Comparison of ENCODE assay signal across 25 cellular contexts in the genomic region with DNA sequence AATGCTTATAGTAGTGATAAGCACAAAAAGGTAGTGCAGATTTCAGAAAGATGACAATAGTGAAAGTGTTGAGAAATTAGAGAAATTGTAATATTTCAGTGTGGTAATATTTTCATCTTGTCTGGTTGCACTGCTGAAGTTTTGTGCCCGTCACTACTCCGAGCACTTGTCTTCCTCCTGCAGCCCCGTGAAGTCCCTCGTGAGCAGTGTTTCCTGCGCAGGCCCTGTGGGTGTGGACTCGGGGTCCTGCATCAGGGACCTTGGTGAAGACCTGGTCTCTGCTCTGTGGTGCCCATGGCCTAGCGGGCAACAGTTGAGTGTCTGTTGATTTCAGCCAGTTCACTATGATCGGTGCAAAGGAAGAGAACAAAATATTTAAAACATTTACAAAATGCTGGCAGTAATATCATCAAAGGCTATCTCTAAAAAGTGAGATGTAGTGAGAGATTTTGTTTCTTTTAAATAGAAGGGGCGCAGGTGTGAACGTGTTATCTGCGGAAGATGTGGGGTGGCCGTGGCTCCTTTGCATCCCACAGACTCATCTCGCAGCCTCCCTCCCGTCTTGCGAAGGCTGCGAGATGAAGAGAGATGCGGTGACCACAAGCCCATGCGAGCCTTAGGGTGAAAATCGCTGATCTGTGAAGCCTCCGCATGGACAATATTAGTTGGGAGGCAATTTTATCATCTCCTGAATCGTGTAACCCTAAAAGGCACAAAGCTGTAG. TPM values are rescaled to one million over a fixed set of nuclear protein-coding genes. Genes with fewer than 3 reads are reported as not detected.
A peak's percentile ranks its signal among the peaks of the same experiment; 100 is the strongest.
DNase-seq lines count a peak whose midpoint lies in the region; ATAC-seq and TF ChIP-seq lines count a peak whose summit lies in the region.
"Had no signal": no experiment of that assay in that cellular context is flagged by ENCODE, and none has a peak within 500 bp of the region (broad histone marks: within the 10 kb centered on the region; RNA-seq: fewer than 3 reads in every experiment).

No MANE protein-coding gene starts in this region.

- TF ChIP-seq CTCF in activated CD8-positive, alpha-beta T cell treated with anti-CD3 and anti-CD28 coated beads for 36 hours (IDR thresholded peaks at IDR 0.05) = no peak
- TF ChIP-seq CTCF in WTC11 (IDR thresholded peaks at IDR 0.05) (no peak), upper lobe of right lung (IDR thresholded peaks at IDR 0.05) (no peak)

- no peak overlapping the region for H3K27ac ChIP-seq in upper lobe of right lung
- H3K27ac ChIP-seq: 22Rv1, GM23248, HL-60 had no signal

- H3K27ac Mint-ChIP-seq in activated CD8-positive, alpha-beta T cell treated with anti-CD3 and anti-CD28 coated beads for 36 hours = no peak overlapping the region
- H3K27ac Mint-ChIP-seq in activated CD8-positive, alpha-beta T cell treated with anti-CD3 and anti-CD28 coated beads, Interleukin-2, amount 10 ng/mL, durations not matched to agents 7 days and 5 days = no peak overlapping the region
- H3K27ac Mint-ChIP-seq in WTC11 = peak overlapping the region; percentile 92
- H3K27ac Mint-ChIP-seq in naive thymus-derived CD8-positive, alpha-beta T cell = peak overlapping the region in 8 of 10 donors; percentile 3 to 84 (median 71)

- CTCF ChIA-PET in activated CD8-positive, alpha-beta T cell treated with anti-CD3 and anti-CD28 coated beads for 36 hours (lab: Charles Lee) = no interaction called here
- CTCF ChIA-PET in activated CD8-positive, alpha-beta T cell treated with anti-CD3 and anti-CD28 coated beads, Interleukin-2, amount 10 ng/mL, durations not matched to agents 7 days and 5 days (lab: Charles Lee) = no interaction called here
- CTCF ChIA-PET in WTC11 (lab: Charles Lee) = interaction anchor here (1.0 kb wide), 2 partner anchors 29 to 44 kb away, joined by 3 to 5 read pairs; no protein-coding TSS in a partner anchor

- DNase-seq in activated CD8-positive, alpha-beta T cell treated with anti-CD3 and anti-CD28 coated beads for 36 hours = peak; percentile 13
- no peak for DNase-seq in activated CD8-positive, alpha-beta T cell treated with anti-CD3 and anti-CD28 coated beads, Interleukin-2, amount 10 ng/mL, durations not matched to agents 7 days and 5 days
- DNase-seq in WTC11 (ENCODE audit: low spot score) (no peak), upper lobe of right lung (no peak), MV-4-11 (lab: John Stamatoyannopoulos, UW) (no peak), NCI-H2029 (lab: John Stamatoyannopoulos, UW) (no peak)
- DNase-seq in naive thymus-derived CD8-positive, alpha-beta T cell = no peak
- DNase-seq: AML-193; CD4-positive, CD25-positive, alpha-beta regulatory T cell; DMS153; GDM1; GM23248; HCEC 1CT; Kasumi-1; NCI-H1105; NCI-H1694; NCI-H2227 treated with DMSO at 0.1 percent for 48 hours; NCI-H510A treated with DMSO at 0.1 percent for 48 hours; NCI-H774; RPMI8226; SIG-M5 had no signal

- peaks cover 38% of the 10 kb centered on the region for H3K36me3 ChIP-seq in upper lobe of right lung

- no peaks in the 10 kb centered on the region for H3K9me3 ChIP-seq in upper lobe of right lung

- intact Hi-C loops in activated CD8-positive, alpha-beta T cell treated with anti-CD3 and anti-CD28 coated beads for 36 hours (cut with micrococcal nuclease) = no loop called here
- intact Hi-C loops in upper lobe of right lung (cut with DNase I) = no loop called here

- POLR2A ChIA-PET in activated CD8-positive, alpha-beta T cell treated with anti-CD3 and anti-CD28 coated beads for 36 hours (lab: Charles Lee) = no interaction called here
- POLR2A ChIA-PET in activated CD8-positive, alpha-beta T cell treated with anti-CD3 and anti-CD28 coated beads, Interleukin-2, amount 10 ng/mL, durations not matched to agents 7 days and 5 days (lab: Charles Lee) = no interaction called here
- POLR2A ChIA-PET in WTC11 (lab: Charles Lee) = no interaction called here
- POLR2A ChIA-PET in naive thymus-derived CD8-positive, alpha-beta T cell (lab: Charles Lee) = no interaction called here

- H3K4me3 ChIP-seq in upper lobe of right lung = no peak overlapping the region
- H3K4me3 ChIP-seq: GM23248 had no signal

- H3K27me3 ChIP-seq in upper lobe of right lung = no peaks in the 10 kb centered on the region

- no peaks in the 10 kb centered on the region for H3K4me1 ChIP-seq in upper lobe of right lung

- no peaks in the 10 kb centered on the region for H3K27me3 Mint-ChIP-seq in activated CD8-positive, alpha-beta T cell treated with anti-CD3 and anti-CD28 coated beads for 36 hours
- H3K27me3 Mint-ChIP-seq in activated CD8-positive, alpha-beta T cell treated with anti-CD3 and anti-CD28 coated beads, Interleukin-2, amount 10 ng/mL, durations not matched to agents 7 days and 5 days (ENCODE audit: low read depth) = no peaks in the 10 kb centered on the region
- H3K27me3 Mint-ChIP-seq in WTC11 (ENCODE audit: low read depth) = no peaks in the 10 kb centered on the region
- no peaks in the 10 kb centered on the region for H3K27me3 Mint-ChIP-seq in naive thymus-derived CD8-positive, alpha-beta T cell
- H3K27me3 Mint-ChIP-seq: CD4-positive, CD25-positive, alpha-beta regulatory T cell; IgD-negative memory B cell had no signal

- peak; percentile 73 for ATAC-seq in activated CD8-positive, alpha-beta T cell treated with anti-CD3 and anti-CD28 coated beads for 36 hours
- no peak for ATAC-seq in activated CD8-positive, alpha-beta T cell treated with anti-CD3 and anti-CD28 coated beads, Interleukin-2, amount 10 ng/mL, durations not matched to agents 7 days and 5 days
- no peak for ATAC-seq in WTC11
- peak; percentile 59 to 79 for ATAC-seq in naive thymus-derived CD8-positive, alpha-beta T cell
- peak; percentile 21 for ATAC-seq in upper lobe of right lung
- no peak for ATAC-seq in HG02981 (IDR thresholded peaks at IDR 0.05; ENCODE audit: unreplicated experiment)

- no peaks in the 10 kb centered on the region for H3K9me3 Mint-ChIP-seq in activated CD8-positive, alpha-beta T cell treated with anti-CD3 and anti-CD28 coated beads for 36 hours
- H3K9me3 Mint-ChIP-seq in activated CD8-positive, alpha-beta T cell treated with anti-CD3 and anti-CD28 coated beads, Interleukin-2, amount 10 ng/mL, durations not matched to agents 7 days and 5 days (ENCODE audit: insufficient read depth) = no peaks in the 10 kb centered on the region
- H3K9me3 Mint-ChIP-seq in WTC11 = no peaks in the 10 kb centered on the region
- H3K9me3 Mint-ChIP-seq in naive thymus-derived CD8-positive, alpha-beta T cell = no peaks in the 10 kb centered on the region
- H3K9me3 Mint-ChIP-seq: CD4-positive, CD25-positive, alpha-beta regulatory T cell; IgD-negative memory B cell had no signal

- peaks cover 11% of the 10 kb centered on the region for H3K36me3 Mint-ChIP-seq in activated CD8-positive, alpha-beta T cell treated with anti-CD3 and anti-CD28 coated beads for 36 hours (ENCODE audit: low read depth)
- peaks cover 15% of the 10 kb centered on the region for H3K36me3 Mint-ChIP-seq in activated CD8-positive, alpha-beta T cell treated with anti-CD3 and anti-CD28 coated beads, Interleukin-2, amount 10 ng/mL, durations not matched to agents 7 days and 5 days (ENCODE audit: low read depth)
- H3K36me3 Mint-ChIP-seq in WTC11 = peaks cover 37% of the 10 kb centered on the region
- peaks cover 0 to 40% (median 20%) of the 10 kb centered on the region in 3 donors for H3K36me3 Mint-ChIP-seq in naive thymus-derived CD8-positive, alpha-beta T cell

- H3K4me3 Mint-ChIP-seq in activated CD8-positive, alpha-beta T cell treated with anti-CD3 and anti-CD28 coated beads for 36 hours = peak overlapping the region; percentile 23
- no peak overlapping the region for H3K4me3 Mint-ChIP-seq in activated CD8-positive, alpha-beta T cell treated with anti-CD3 and anti-CD28 coated beads, Interleukin-2, amount 10 ng/mL, durations not matched to agents 7 days and 5 days
- no peak overlapping the region for H3K4me3 Mint-ChIP-seq in WTC11
- peak overlapping the region in 9 of 10 donors; percentile 42 to 83 (median 72) for H3K4me3 Mint-ChIP-seq in naive thymus-derived CD8-positive, alpha-beta T cell
- H3K4me3 Mint-ChIP-seq: IgD-negative memory B cell had no signal

- peaks cover 21% of the 10 kb centered on the region for H3K4me1 Mint-ChIP-seq in activated CD8-positive, alpha-beta T cell treated with anti-CD3 and anti-CD28 coated beads for 36 hours (ENCODE audit: low read depth)
- H3K4me1 Mint-ChIP-seq in activated CD8-positive, alpha-beta T cell treated with anti-CD3 and anti-CD28 coated beads, Interleukin-2, amount 10 ng/mL, durations not matched to agents 7 days and 5 days (ENCODE audit: low read depth) = peaks cover 9% of the 10 kb centered on the region
- H3K4me1 Mint-ChIP-seq in WTC11 = no peaks in the 10 kb centered on the region
- peaks cover 7 to 22% (median 19%) of the 10 kb centered on the region in 4 donors for H3K4me1 Mint-ChIP-seq in naive thymus-derived CD8-positive, alpha-beta T cell

TF ChIP-seq in WTC11, 78 proteins besides CTCF, POLR2A, EP300 and RAD21 (continues in another document):
- TF ChIP-seq, protein P1, sequence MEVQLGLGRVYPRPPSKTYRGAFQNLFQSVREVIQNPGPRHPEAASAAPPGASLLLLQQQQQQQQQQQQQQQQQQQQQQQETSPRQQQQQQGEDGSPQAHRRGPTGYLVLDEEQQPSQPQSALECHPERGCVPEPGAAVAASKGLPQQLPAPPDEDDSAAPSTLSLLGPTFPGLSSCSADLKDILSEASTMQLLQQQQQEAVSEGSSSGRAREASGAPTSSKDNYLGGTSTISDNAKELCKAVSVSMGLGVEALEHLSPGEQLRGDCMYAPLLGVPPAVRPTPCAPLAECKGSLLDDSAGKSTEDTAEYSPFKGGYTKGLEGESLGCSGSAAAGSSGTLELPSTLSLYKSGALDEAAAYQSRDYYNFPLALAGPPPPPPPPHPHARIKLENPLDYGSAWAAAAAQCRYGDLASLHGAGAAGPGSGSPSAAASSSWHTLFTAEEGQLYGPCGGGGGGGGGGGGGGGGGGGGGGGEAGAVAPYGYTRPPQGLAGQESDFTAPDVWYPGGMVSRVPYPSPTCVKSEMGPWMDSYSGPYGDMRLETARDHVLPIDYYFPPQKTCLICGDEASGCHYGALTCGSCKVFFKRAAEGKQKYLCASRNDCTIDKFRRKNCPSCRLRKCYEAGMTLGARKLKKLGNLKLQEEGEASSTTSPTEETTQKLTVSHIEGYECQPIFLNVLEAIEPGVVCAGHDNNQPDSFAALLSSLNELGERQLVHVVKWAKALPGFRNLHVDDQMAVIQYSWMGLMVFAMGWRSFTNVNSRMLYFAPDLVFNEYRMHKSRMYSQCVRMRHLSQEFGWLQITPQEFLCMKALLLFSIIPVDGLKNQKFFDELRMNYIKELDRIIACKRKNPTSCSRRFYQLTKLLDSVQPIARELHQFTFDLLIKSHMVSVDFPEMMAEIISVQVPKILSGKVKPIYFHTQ (CRISPR knock-in tag; IDR thresholded peaks at IDR 0.05) = no peak

RNA-seq across cellular contexts. Expression of a gene that starts 27.7 kb away (rescaled TPM):
- total RNA-seq in activated CD8-positive, alpha-beta T cell treated with anti-CD3 and anti-CD28 coated beads for 36 hours = 10 to 100 TPM; 13.4 to 14.7 TPM
- 10 to 100 TPM; 20.1 to 20.8 TPM for total RNA-seq in activated CD8-positive, alpha-beta T cell treated with anti-CD3 and anti-CD28 coated beads, Interleukin-2, amount 10 ng/mL, durations not matched to agents 7 days and 5 days
- total RNA-seq in WTC11 (2021) = 34.0 to 42.5 TPM (median 36.0 TPM) in 3 replicates
- 10 to 100 TPM; 26.6 to 37.5 TPM for total RNA-seq in naive thymus-derived CD8-positive, alpha-beta T cell
- 10 to 100 TPM in 1 of 3 donors, 1 to 10 TPM in 2; 4.8 to 11.4 (median 7.2) TPM for polyA plus RNA-seq in naive thymus-derived CD8-positive, alpha-beta T cell
- 24.6 TPM for total RNA-seq in upper lobe of right lung

Comparison
In these comparisons a context has a peak if more than half of its experiments do, and no peak if none do; other contexts are left out.
1. ATAC-seq: peak in activated CD8-positive, alpha-beta T cell treated with anti-CD3 and anti-CD28 coated beads for 36 hours (single experiment), naive thymus-derived CD8-positive, alpha-beta T cell (2 of 2) and upper lobe of right lung (single experiment); none in activated CD8-positive, alpha-beta T cell treated with anti-CD3 and anti-CD28 coated beads, Interleukin-2, amount 10 ng/mL, durations not matched to agents 7 days and 5 days (single experiment), WTC11 (single experiment) and HG02981 (single experiment).
2. H3K4me3 Mint-ChIP-seq: peak in activated CD8-positive, alpha-beta T cell treated with anti-CD3 and anti-CD28 coated beads for 36 hours (single experiment) and naive thymus-derived CD8-positive, alpha-beta T cell (9 of 10); none in activated CD8-positive, alpha-beta T cell treated with anti-CD3 and anti-CD28 coated beads, Interleukin-2, amount 10 ng/mL, durations not matched to agents 7 days and 5 days (single experiment) and WTC11 (single experiment).
3. H3K27ac Mint-ChIP-seq: peak in WTC11 (single experiment) and naive thymus-derived CD8-positive, alpha-beta T cell (8 of 10); none in activated CD8-positive, alpha-beta T cell treated with anti-CD3 and anti-CD28 coated beads for 36 hours (single experiment) and activated CD8-positive, alpha-beta T cell treated with anti-CD3 and anti-CD28 coated beads, Interleukin-2, amount 10 ng/mL, durations not matched to agents 7 days and 5 days (single experiment).